24 cellular contexts compared by ENCODE assay signal in the genomic region with DNA sequence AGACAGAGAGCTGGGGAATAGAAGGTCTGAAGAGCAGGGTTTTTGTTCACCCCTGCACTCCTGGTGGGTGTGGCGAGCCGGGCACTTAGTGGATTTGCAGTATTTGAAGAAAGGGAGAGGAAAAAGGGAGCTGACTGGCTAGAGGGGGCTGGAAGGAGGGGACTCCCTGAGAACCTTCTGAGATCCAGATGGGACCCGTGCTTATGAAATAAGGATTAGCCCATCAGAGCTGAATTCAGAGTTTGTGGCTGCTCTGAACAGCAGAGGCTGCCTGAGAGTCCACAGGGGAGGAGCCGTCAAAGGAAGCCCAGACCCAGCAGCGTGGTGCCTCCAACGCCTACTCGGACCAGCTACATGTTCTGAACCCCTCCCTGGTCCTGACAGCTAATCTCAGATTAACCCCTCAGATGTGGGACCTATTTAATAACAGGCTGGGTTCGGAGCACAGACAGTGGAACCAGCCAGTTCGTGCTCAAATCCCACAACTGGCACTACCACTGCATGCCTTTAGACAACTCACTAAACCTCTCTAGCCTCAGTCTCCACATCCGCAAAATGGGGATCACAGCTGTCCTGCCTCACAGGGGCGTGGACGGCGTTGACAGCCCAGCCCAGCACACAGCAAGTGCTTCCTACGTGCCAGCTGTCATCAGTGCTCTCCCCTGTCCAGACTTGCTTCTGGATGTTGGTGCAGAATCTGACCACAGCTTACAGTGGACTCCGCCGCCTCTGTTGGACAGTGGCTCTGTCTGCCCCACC.
"Had no signal": no experiment of that assay in that cellular context is flagged by ENCODE, and none has a peak within 500 bp of the region (broad histone marks: within the 10 kb centered on the region; RNA-seq: fewer than 3 reads in every experiment).

No MANE protein-coding gene starts in this region.

- DNase-seq: dorsolateral prefrontal cortex; effector CD4-positive, alpha-beta T cell; foreskin keratinocyte; heart left ventricle; kidney; mesenchymal stem cell; naive thymus-derived CD8-positive, alpha-beta T cell; nephron progenitor cell; occipital lobe; pancreas; stimulated activated CD4-positive, alpha-beta T cell treated with anti-CD3 and anti-CD28 coated beads, Interleukin-2, amount 100 ng/mL, for 24 hours; stimulated activated CD4-positive, alpha-beta T cell treated with anti-CD3 and anti-CD28 coated beads, Interleukin-4, amount 100 ng/mL, for 24 hours; stimulated activated naive CD4-positive, alpha-beta T cell treated with Interleukin-2 at 50 U/mL for 16 hours; stomach; thyroid gland had no signal

- H3K4me1 ChIP-seq: gastroesophageal sphincter, heart left ventricle, pancreas, thyroid gland, vagina had no signal

- H3K4me3 ChIP-seq: dorsolateral prefrontal cortex, gastroesophageal sphincter, heart left ventricle, hepatocyte, lung, pancreas, smooth muscle cell, stomach, thyroid gland, vagina had no signal

- H3K4me2 ChIP-seq: hepatocyte, smooth muscle cell had no signal

- H3K79me2 ChIP-seq: hepatocyte had no signal

- H3K27ac ChIP-seq: dorsolateral prefrontal cortex, epithelial cell of prostate, foreskin keratinocyte, gastroesophageal sphincter, heart left ventricle, hepatocyte, pancreas, stomach, thyroid gland, vagina had no signal

- H2AFZ ChIP-seq: hepatocyte had no signal

- ATAC-seq: esophagus mucosa; foreskin keratinocyte; gastroesophageal sphincter; heart left ventricle; left lobe of liver; naive thymus-derived CD8-positive, alpha-beta T cell; pancreas; stimulated activated effector memory CD8-positive, alpha-beta T cell treated with anti-CD3 and anti-CD28 coated beads, Interleukin-12 subunit alpha, Interleukin-12 subunit beta, amount 100 ng/mL, for 72 hours had no signal

- H3K9me3 ChIP-seq: pancreas, stomach, thyroid gland, vagina had no signal

- H3K27me3 ChIP-seq: dorsolateral prefrontal cortex, foreskin keratinocyte, gastroesophageal sphincter, heart left ventricle, hepatocyte, pancreas, stomach, thyroid gland, vagina had no signal

- H3K36me3 ChIP-seq: gastroesophageal sphincter, pancreas, thyroid gland, vagina had no signal

- H3K4me3 Mint-ChIP-seq: naive thymus-derived CD8-positive, alpha-beta T cell; nephron progenitor cell; stimulated activated effector memory CD8-positive, alpha-beta T cell treated with anti-CD3 and anti-CD28 coated beads, Interleukin-12 subunit alpha, Interleukin-12 subunit beta, amount 100 ng/mL, for 72 hours had no signal

- H3K27ac Mint-ChIP-seq: nephron progenitor cell; stimulated activated effector memory CD8-positive, alpha-beta T cell treated with anti-CD3 and anti-CD28 coated beads, Interleukin-12 subunit alpha, Interleukin-12 subunit beta, amount 100 ng/mL, for 72 hours had no signal

- H3K27me3 Mint-ChIP-seq: naive thymus-derived CD8-positive, alpha-beta T cell had no signal
